1 cellular context compared by ENCODE assay signal in the genomic region with DNA sequence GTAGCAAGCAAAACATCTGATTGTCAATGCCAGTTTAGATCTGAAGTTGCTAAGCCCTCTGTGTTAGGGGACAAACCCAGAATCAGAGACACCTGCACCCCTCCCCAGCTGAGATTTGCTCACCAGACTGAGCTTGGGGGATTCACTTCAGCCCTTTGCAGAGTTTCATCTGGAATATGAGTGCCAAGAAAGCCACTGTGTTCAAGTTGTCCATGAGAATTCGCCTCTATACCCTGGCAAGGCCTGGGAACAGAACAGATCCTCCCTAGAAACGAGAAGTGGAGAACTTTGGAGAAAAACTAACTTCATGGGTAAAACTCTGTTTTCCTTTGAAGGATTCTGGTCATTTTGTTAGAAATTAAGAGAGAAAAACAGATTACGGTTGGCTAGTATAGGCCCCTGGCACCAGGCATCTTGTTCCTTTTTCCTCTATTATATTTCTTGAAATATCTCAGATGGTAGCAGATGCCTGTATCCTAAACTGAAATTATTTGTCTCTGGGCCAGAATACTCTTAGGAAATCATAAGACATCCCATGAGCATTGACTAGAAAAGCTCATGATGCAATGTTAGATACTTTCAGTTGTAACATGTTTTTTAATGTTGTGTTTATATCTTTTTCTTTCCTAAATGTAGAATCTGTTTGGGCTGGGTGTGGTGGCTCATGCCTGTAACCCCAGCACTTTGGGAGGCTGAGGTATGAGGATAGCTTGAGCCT.
TF ChIP-seq lines count a peak whose summit lies in the region.

No MANE protein-coding gene starts in this region.

TF ChIP-seq in GM23338, 12 proteins besides CTCF, POLR2A, EP300 and RAD21 (continued from another document):
- no peak for TF ChIP-seq ZNF114 (CRISPR knock-in tag; IDR thresholded peaks at IDR 0.05)
- TF ChIP-seq EZH2phosphoT487 (IDR thresholded peaks at IDR 0.05; ENCODE audit: unreplicated experiment), result no peak
- TF ChIP-seq, protein P1, sequence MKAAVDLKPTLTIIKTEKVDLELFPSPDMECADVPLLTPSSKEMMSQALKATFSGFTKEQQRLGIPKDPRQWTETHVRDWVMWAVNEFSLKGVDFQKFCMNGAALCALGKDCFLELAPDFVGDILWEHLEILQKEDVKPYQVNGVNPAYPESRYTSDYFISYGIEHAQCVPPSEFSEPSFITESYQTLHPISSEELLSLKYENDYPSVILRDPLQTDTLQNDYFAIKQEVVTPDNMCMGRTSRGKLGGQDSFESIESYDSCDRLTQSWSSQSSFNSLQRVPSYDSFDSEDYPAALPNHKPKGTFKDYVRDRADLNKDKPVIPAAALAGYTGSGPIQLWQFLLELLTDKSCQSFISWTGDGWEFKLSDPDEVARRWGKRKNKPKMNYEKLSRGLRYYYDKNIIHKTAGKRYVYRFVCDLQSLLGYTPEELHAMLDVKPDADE (IDR thresholded peaks at IDR 0.05), result no peak
- no peak for TF ChIP-seq ZNF331 (CRISPR knock-in tag; IDR thresholded peaks at IDR 0.05; ENCODE audit: low read depth)
- TF ChIP-seq, protein P2, sequence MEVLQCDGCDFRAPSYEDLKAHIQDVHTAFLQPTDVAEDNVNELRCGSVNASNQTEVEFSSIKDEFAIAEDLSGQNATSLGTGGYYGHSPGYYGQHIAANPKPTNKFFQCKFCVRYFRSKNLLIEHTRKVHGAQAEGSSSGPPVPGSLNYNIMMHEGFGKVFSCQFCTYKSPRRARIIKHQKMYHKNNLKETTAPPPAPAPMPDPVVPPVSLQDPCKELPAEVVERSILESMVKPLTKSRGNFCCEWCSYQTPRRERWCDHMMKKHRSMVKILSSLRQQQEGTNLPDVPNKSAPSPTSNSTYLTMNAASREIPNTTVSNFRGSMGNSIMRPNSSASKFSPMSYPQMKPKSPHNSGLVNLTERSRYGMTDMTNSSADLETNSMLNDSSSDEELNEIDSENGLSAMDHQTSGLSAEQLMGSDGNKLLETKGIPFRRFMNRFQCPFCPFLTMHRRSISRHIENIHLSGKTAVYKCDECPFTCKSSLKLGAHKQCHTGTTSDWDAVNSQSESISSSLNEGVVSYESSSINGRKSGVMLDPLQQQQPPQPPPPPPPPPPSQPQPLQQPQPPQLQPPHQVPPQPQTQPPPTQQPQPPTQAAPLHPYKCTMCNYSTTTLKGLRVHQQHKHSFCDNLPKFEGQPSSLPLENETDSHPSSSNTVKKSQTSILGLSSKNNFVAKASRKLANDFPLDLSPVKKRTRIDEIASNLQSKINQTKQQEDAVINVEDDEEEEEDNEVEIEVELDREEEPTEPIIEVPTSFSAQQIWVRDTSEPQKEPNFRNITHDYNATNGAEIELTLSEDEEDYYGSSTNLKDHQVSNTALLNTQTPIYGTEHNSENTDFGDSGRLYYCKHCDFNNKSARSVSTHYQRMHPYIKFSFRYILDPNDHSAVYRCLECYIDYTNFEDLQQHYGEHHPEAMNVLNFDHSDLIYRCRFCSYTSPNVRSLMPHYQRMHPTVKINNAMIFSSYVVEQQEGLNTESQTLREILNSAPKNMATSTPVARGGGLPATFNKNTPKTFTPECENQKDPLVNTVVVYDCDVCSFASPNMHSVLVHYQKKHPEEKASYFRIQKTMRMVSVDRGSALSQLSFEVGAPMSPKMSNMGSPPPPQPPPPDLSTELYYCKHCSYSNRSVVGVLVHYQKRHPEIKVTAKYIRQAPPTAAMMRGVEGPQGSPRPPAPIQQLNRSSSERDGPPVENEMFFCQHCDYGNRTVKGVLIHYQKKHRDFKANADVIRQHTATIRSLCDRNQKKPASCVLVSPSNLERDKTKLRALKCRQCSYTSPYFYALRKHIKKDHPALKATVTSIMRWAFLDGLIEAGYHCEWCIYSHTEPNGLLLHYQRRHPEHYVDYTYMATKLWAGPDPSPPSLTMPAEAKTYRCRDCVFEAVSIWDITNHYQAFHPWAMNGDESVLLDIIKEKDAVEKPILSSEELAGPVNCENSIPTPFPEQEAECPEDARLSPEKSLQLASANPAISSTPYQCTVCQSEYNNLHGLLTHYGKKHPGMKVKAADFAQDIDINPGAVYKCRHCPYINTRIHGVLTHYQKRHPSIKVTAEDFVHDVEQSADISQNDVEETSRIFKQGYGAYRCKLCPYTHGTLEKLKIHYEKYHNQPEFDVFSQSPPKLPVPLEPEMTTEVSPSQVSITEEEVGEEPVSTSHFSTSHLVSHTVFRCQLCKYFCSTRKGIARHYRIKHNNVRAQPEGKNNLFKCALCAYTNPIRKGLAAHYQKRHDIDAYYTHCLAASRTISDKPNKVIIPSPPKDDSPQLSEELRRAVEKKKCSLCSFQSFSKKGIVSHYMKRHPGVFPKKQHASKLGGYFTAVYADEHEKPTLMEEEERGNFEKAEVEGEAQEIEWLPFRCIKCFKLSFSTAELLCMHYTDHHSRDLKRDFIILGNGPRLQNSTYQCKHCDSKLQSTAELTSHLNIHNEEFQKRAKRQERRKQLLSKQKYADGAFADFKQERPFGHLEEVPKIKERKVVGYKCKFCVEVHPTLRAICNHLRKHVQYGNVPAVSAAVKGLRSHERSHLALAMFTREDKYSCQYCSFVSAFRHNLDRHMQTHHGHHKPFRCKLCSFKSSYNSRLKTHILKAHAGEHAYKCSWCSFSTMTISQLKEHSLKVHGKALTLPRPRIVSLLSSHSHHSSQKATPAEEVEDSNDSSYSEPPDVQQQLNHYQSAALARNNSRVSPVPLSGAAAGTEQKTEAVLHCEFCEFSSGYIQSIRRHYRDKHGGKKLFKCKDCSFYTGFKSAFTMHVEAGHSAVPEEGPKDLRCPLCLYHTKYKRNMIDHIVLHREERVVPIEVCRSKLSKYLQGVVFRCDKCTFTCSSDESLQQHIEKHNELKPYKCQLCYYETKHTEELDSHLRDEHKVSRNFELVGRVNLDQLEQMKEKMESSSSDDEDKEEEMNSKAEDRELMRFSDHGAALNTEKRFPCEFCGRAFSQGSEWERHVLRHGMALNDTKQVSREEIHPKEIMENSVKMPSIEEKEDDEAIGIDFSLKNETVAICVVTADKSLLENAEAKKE (CRISPR knock-in tag; IDR thresholded peaks at IDR 0.05), result no peak
- no peak for TF ChIP-seq JUNB (IDR thresholded peaks at IDR 0.05; ENCODE audit: unreplicated experiment)
- no peak for TF ChIP-seq CREB1 (CRISPR knock-in tag; IDR thresholded peaks at IDR 0.05; ENCODE audit: low read depth)
- no peak for TF ChIP-seq NANOG (IDR thresholded peaks at IDR 0.05; ENCODE audit: borderline replicate concordance)
- TF ChIP-seq STAT1 (IDR thresholded peaks at IDR 0.05; ENCODE audit: unreplicated experiment), result no peak
- no peak for TF ChIP-seq POLR2AphosphoS5 (IDR thresholded peaks at IDR 0.05; ENCODE audit: low read depth)
- TF ChIP-seq EZH2 (IDR thresholded peaks at IDR 0.05; ENCODE audit: low read depth, unreplicated experiment), result no peak
